8 cellular contexts compared by ENCODE assay signal in genomic region chr1:230509281-230509977, GRCh38.
DNase-seq lines count a peak whose midpoint lies in the region; ATAC-seq and TF ChIP-seq lines count a peak whose summit lies in the region.

No MANE protein-coding gene starts in this region.

- H3K4me1 ChIP-seq in IMR-90 (ENCODE audit: control insufficient read depth, insufficient read depth, low read length): peaks cover 6% of the 10 kb centered on the region; the same call in 1 of the 2 replicates
- H3K4me1 ChIP-seq in esophagus muscularis mucosa: peaks cover 0 to 8% (median 4%) of the 10 kb centered on the region in 4 donors
- H3K4me1 ChIP-seq in skeletal muscle tissue (ENCODE audit: control insufficient read depth in 3 of 3, insufficient read depth in 3 of 3, low read length in 3 of 3): no peaks in the 10 kb centered on the region
- H3K4me1 ChIP-seq in uterus: no peaks in the 10 kb centered on the region

- no peak overlapping the region; the same call in 1 of the 2 replicates for H3K4me2 ChIP-seq in IMR-90 (ENCODE audit: low read depth, low read length)

- intact Hi-C loops in IMR-90 (cut with micrococcal nuclease) (no loop called here), esophagus muscularis mucosa (cut with DNase I) (no loop called here), uterus (cut with DNase I; ENCODE audit: low total_unique reads) (no loop called here)

- H3K9ac ChIP-seq in IMR-90 (ENCODE audit: low read depth, low read length) (no peak overlapping the region), skeletal muscle tissue (ENCODE audit: low read depth in 1 of 3, low read length in 3 of 3) (no peak overlapping the region)

- no peak overlapping the region for H2AK9ac ChIP-seq in IMR-90 (replicated peaks; ENCODE audit: low read depth, low read length, poor library complexity)

- H3K14ac ChIP-seq in IMR-90 (replicated peaks; ENCODE audit: low read depth, low read length): no peak overlapping the region

- H3K9me3 ChIP-seq in IMR-90 (ENCODE audit: control insufficient read depth, insufficient read depth, low read length) (peaks cover 2% of the 10 kb centered on the region; the same call in 1 of the 2 replicates), esophagus muscularis mucosa (no peaks in the 10 kb centered on the region), skeletal muscle tissue (ENCODE audit: control insufficient read depth in 3 of 3, low read length in 3 of 3) (no peaks in the 10 kb centered on the region), uterus (no peaks in the 10 kb centered on the region)

- no peak overlapping the region for H4K91ac ChIP-seq in IMR-90 (ENCODE audit: insufficient read depth, low read depth, low read length)

- H4K8ac ChIP-seq in IMR-90 (ENCODE audit: low read depth in 2 of 2, low read length in 2 of 2): no peak overlapping the region

- no peaks in the 10 kb centered on the region for H3K36me3 ChIP-seq in IMR-90 (ENCODE audit: control insufficient read depth, insufficient read depth, low read length)
- no peaks in the 10 kb centered on the region for H3K36me3 ChIP-seq in esophagus muscularis mucosa
- no peaks in the 10 kb centered on the region for H3K36me3 ChIP-seq in skeletal muscle tissue (ENCODE audit: control insufficient read depth in 3 of 3, insufficient read depth in 3 of 3, low read length in 3 of 3)
- H3K36me3 ChIP-seq in uterus: no peaks in the 10 kb centered on the region

- H3K27me3 ChIP-seq in IMR-90 (ENCODE audit: control insufficient read depth, insufficient read depth, low read length): no peaks in the 10 kb centered on the region
- peaks cover 0 to 22% (median 0%) of the 10 kb centered on the region in 4 donors for H3K27me3 ChIP-seq in esophagus muscularis mucosa
- H3K27me3 ChIP-seq in skeletal muscle tissue (ENCODE audit: control insufficient read depth in 3 of 3, insufficient read depth in 3 of 3, low read length in 3 of 3): no peaks in the 10 kb centered on the region
- no peaks in the 10 kb centered on the region for H3K27me3 ChIP-seq in uterus

- H3K9me1 ChIP-seq in IMR-90 (ENCODE audit: insufficient read depth, low read length): no peaks in the 10 kb centered on the region

- no peak overlapping the region; the same call in 1 of the 2 replicates for H3K4ac ChIP-seq in IMR-90 (ENCODE audit: low read depth, low read length)

- H2AK5ac ChIP-seq in IMR-90 (ENCODE audit: low read depth, low read length): no peak overlapping the region; the same call in 1 of the 2 replicates

- ATAC-seq in GM19025 (IDR thresholded peaks at IDR 0.05; ENCODE audit: low read depth, unreplicated experiment) (peak; percentile 52), IMR-90 (ENCODE audit: low read depth) (peak; percentile 79)

- CTCF ChIA-PET in IMR-90 (lab: Yijun Ruan, JAX): no interaction called here

- dilution Hi-C loops in IMR-90 (cut with HindIII; ENCODE audit: low sequenced_read_pairs, unreplicated experiment): no loop called here

- H2BK15ac ChIP-seq in IMR-90 (ENCODE audit: low read depth, low read length): no peak overlapping the region

- WGBS in IMR-90 (ENCODE audit: extremely low coverage in 2 of 2, insufficient read length in 1 of 2), 2 experiments: no CpG with 5 or more reads among the region's 5 CpGs
- WGBS in esophagus muscularis mucosa: 61% methylated on average over 5 of the region's 5 CpGs

- no peak for TF ChIP-seq RAD21 in IMR-90 (IDR thresholded peaks at IDR 0.05; ENCODE audit: low read length)

- H2BK120ac ChIP-seq in IMR-90 (ENCODE audit: low read depth, low read length): no peak overlapping the region

- H3K18ac ChIP-seq in IMR-90 (ENCODE audit: low read depth, low read length): no peak overlapping the region

- peak overlapping the region; percentile 10 for H2AFZ ChIP-seq in IMR-90 (replicated peaks; ENCODE audit: low read length, poor library complexity)

- no peak for TF ChIP-seq POLR2A in IMR-90 (IDR thresholded peaks at IDR 0.05; ENCODE audit: low read depth, low read length)
- TF ChIP-seq POLR2A in esophagus muscularis mucosa (IDR thresholded peaks at IDR 0.05; ENCODE audit: low read depth): no peak
- no peak for TF ChIP-seq POLR2A in uterus (IDR thresholded peaks at IDR 0.05)

- no peaks in the 10 kb centered on the region for H3K79me1 ChIP-seq in IMR-90 (ENCODE audit: low read depth in 1 of 2, low read length in 2 of 2)

- no peak overlapping the region for H3K56ac ChIP-seq in IMR-90 (ENCODE audit: extremely low read depth, insufficient read depth, low read length)

- POLR2A ChIA-PET in IMR-90 (lab: Charles Lee; ENCODE audit: unreplicated experiment): no interaction called here

- peak overlapping the region; percentile 45; the same call in 1 of the 2 replicates for H3K27ac ChIP-seq in IMR-90 (ENCODE audit: insufficient read depth, low read length)
- H3K27ac ChIP-seq in esophagus muscularis mucosa (replicated peaks in 1 of 4): no peak overlapping the region
- H3K27ac ChIP-seq in skeletal muscle tissue (ENCODE audit: low read depth, low read length): peak overlapping the region; percentile 55
- H3K27ac ChIP-seq in uterus: no peak overlapping the region

- H3K4me3 ChIP-seq in IMR-90 (ENCODE audit: insufficient read depth, low read depth, low read length): no peak overlapping the region
- H3K4me3 ChIP-seq in esophagus muscularis mucosa: no peak overlapping the region
- no peak overlapping the region for H3K4me3 ChIP-seq in skeletal muscle tissue (ENCODE audit: low read length in 3 of 3)
- H3K4me3 ChIP-seq in uterus: no peak overlapping the region

- DNase-seq in IMR-90: peak; percentile 82
- DNase-seq in esophagus muscularis mucosa (ENCODE audit: extremely low spot score): peak; percentile 68
- no peak for DNase-seq in inferior parietal cortex (ENCODE audit: extremely low spot score)
- DNase-seq in uterus: no peak
- no peak for DNase-seq in NCI-H2107 treated with DMSO at 0.1 percent for 48 hours (lab: John Stamatoyannopoulos, UW; ENCODE audit: unreplicated experiment)
- DNase-seq in NCI-H1105 treated with DMSO at 0.1 percent for 48 hours (lab: John Stamatoyannopoulos, UW): no peak

- H2BK5ac ChIP-seq in IMR-90 (ENCODE audit: low read depth, low read length, poor library complexity, severe bottlenecking): no peak overlapping the region

- H4K20me1 ChIP-seq in IMR-90 (ENCODE audit: insufficient read depth, low read length): no peaks in the 10 kb centered on the region

- H3K23ac ChIP-seq in IMR-90 (ENCODE audit: low read depth, low read length): no peak overlapping the region

- no peak for TF ChIP-seq EP300 in esophagus muscularis mucosa (IDR thresholded peaks at IDR 0.05)

- in situ Hi-C loops in IMR-90 (cut with MboI; ENCODE audit: low sequenced_read_pairs): no loop called here

- BruUV-seq in IMR-90 (replicated peaks; lab: Mats Ljungman, UMichigan): no TSS peak

- H4K5ac ChIP-seq in IMR-90 (ENCODE audit: low read depth, low read length): no peak overlapping the region

- H2BK20ac ChIP-seq in IMR-90 (ENCODE audit: low read depth, low read length): no peak overlapping the region

- TF ChIP-seq CTCF in IMR-90 (conservative IDR thresholded peaks at IDR 0.05; ENCODE audit: low read depth, low read length): no peak
- no peak for TF ChIP-seq CTCF in esophagus muscularis mucosa (IDR thresholded peaks at IDR 0.05)
- no peak for TF ChIP-seq CTCF in uterus (IDR thresholded peaks at IDR 0.05)

TF ChIP-seq in IMR-90, 13 proteins besides CTCF, POLR2A, EP300 and RAD21:
- TF ChIP-seq FOS (IDR thresholded peaks at IDR 0.05; ENCODE audit: low read depth, low read length) (peak; percentile 57; the same call in 1 of the 2 replicates), SMC3 (IDR thresholded peaks at IDR 0.05; ENCODE audit: low read depth, low read length) (no peak), MAFK (IDR thresholded peaks at IDR 0.05; ENCODE audit: low read depth, low read length) (no peak), CHD1 (IDR thresholded peaks at IDR 0.05; ENCODE audit: low read depth, low read length) (no peak), MAZ (IDR thresholded peaks at IDR 0.05; ENCODE audit: borderline replicate concordance, low read depth, low read length) (no peak)

Comparison
In these comparisons a context has a peak if more than half of its experiments do, and no peak if none do; other contexts are left out.
1. DNase-seq: peak in IMR-90 (single experiment) and esophagus muscularis mucosa (single experiment); none in inferior parietal cortex (single experiment), uterus (0 of 2), NCI-H2107 treated with DMSO at 0.1 percent for 48 hours (single experiment) and NCI-H1105 treated with DMSO at 0.1 percent for 48 hours (single experiment).
2. H3K27ac ChIP-seq: peak in IMR-90 (single experiment) and skeletal muscle tissue (single experiment); none in esophagus muscularis mucosa (0 of 4) and uterus (0 of 2).